1 cellular context compared by ENCODE assay signal in the genomic region with DNA sequence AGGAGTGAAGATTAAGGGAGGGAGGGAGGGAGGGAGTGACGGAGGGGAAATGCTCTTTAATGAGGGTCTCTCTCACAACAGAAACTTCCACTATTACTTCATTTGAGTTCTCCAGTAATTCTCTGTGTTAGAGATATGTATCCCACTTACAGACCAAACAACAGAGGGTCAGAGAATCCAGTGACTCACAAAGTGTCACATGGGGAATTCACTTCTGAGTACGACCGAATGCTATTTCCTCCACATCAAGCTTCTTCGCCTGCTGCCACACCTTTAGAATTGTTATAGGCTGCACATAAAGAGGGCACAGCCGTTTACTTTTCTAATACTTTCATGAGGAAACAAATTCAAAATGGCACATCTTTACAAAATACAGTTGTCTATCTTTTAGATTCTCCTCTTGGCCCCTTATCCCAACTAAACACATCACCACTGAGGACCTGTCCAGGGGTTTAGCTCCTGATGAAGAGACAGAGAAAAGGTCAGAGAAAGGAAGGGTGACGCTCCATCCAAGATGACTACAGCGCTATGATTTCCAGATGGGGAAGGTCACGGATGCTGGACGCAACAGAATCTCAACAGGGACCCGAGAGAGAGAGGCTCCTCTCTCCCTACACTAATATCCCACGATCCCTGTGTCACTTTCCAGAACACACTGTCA.
TF ChIP-seq lines count a peak whose summit lies in the region.

No MANE protein-coding gene starts in this region.

TF ChIP-seq in Ishikawa, 13 proteins besides CTCF, POLR2A, EP300 and RAD21 (continued from another document):
- TF ChIP-seq TCF12 (IDR thresholded peaks at IDR 0.05; ENCODE audit: low read depth) (no peak), MAX (IDR thresholded peaks at IDR 0.05) (no peak)
